ENCODE assay signal across 8 cellular contexts in the genomic region with DNA sequence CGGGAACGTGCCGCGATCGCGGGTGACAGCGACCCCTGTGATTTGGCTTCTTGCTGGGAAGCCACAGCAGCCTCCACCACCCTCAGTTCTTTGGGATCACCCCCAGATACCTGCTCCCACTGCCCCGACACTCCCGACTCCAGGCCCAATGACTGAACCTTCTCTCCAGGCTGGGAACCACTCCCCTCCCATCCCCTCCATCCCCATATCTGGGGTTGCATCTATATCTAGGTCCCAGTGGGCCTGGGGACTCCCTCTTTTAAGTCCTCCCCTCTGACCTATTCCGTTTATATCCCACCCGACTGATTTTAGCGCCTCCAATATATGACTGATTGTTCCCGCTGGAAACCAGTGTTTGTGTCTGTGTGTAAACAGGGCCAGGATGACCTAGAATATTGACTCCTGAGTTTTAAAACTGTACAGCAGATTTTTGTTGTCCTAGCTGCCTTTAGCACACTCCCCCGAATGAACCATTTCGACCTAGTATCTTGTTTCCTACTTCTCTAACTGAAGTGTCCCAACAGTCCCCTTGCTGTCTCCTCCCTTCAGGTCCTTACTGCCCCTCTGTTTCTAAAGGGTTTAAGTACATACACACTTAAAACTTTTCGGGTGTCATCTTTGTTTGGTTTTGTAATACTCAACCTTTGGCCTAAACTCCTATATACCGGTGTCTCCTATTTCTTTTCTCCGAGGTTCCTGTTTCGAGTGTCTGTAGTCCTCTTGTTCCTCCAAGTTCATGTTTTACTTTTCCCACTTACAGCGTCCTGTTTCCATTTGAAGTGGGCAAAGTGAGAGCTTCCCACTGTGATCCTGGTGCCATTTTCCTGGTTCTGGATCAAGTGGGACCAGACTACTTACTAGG. TPM values are rescaled to one million over a fixed set of nuclear protein-coding genes. Genes with fewer than 3 reads are reported as not detected.
DNase-seq lines count a peak whose midpoint lies in the region; ATAC-seq and TF ChIP-seq lines count a peak whose summit lies in the region.

No MANE protein-coding gene starts in this region.

- CTCF ChIA-PET in activated CD4-positive, alpha-beta T cell treated with anti-CD3 and anti-CD28 coated beads for 36 hours (lab: Charles Lee), result interaction anchor here (0.6 to 7.4 kb wide), 19 partner anchors 9 to 837 kb away, joined by 3 to 87 read pairs (median 3); partner anchors contain the start of genes GSDMB, IKZF3, LRRC3C and MIEN1

- H3K9me3 ChIP-seq in WERI-Rb-1 (ENCODE audit: severe bottlenecking) (no peaks in the 10 kb centered on the region), heart left ventricle (no peaks in the 10 kb centered on the region), sigmoid colon (no peaks in the 10 kb centered on the region)

- peak overlapping the region; percentile 94 for H3K4me3 Mint-ChIP-seq in activated CD4-positive, alpha-beta T cell treated with anti-CD3 and anti-CD28 coated beads for 36 hours

- intact Hi-C loops in activated CD4-positive, alpha-beta T cell treated with anti-CD3 and anti-CD28 coated beads for 36 hours (cut with DNase I, micrococcal nuclease), result loop anchor here (2.0 to 10.0 kb wide), 3 partner anchors 295 to 517 kb away; partner anchors contain the start of gene CDK12 (in 1 of the 2)
- intact Hi-C loops in heart left ventricle (cut with DNase I), result loop anchor here in 4 of 10 donors (2.0 to 10.0 kb wide), 6 partner anchors 23 to 359 kb away; partner anchors contain the start of genes LRRC3C (in 1 of the 4), ORMDL3 (in 1 of the 4) and PPP1R1B (in 1 of the 4)
- intact Hi-C loops in sigmoid colon (cut with DNase I), result loop anchor here (2.0 to 5.0 kb wide), 2 partner anchors 53 to 556 kb away; no protein-coding TSS in a partner anchor

- H3K36me3 ChIP-seq in WERI-Rb-1 (peaks cover 40% of the 10 kb centered on the region), heart left ventricle (peaks cover 5 to 33% (median 27%) of the 10 kb centered on the region in 9 donors), sigmoid colon (peaks cover 19 to 24% (median 22%) of the 10 kb centered on the region in 4 donors)

- H3K27ac Mint-ChIP-seq in activated CD4-positive, alpha-beta T cell treated with anti-CD3 and anti-CD28 coated beads for 36 hours, result peak overlapping the region; percentile 90

- POLR2A ChIA-PET in activated CD4-positive, alpha-beta T cell treated with anti-CD3 and anti-CD28 coated beads for 36 hours (lab: Charles Lee), result interaction anchor here (0.6 to 1.2 kb wide), 4 partner anchors 23 to 1153 kb away, joined by 3 to 5 read pairs (median 4); no protein-coding TSS in a partner anchor

- H3K4me3 ChIP-seq in WERI-Rb-1 (ENCODE audit: low read depth, low read length), result peak overlapping the region; percentile 98
- peak overlapping the region; percentile 74 to 100 (median 95) for H3K4me3 ChIP-seq in heart left ventricle
- peak overlapping the region; percentile 79 to 99 (median 89) for H3K4me3 ChIP-seq in sigmoid colon

- H3K4me1 ChIP-seq in heart left ventricle (peaks cover 7 to 34% (median 23%) of the 10 kb centered on the region in 12 donors), sigmoid colon (peaks cover 0 to 40% (median 30%) of the 10 kb centered on the region in 4 donors)

- TF ChIP-seq EP300 in sigmoid colon (IDR thresholded peaks at IDR 0.05), result no peak

- H3K27me3 ChIP-seq in WERI-Rb-1 (ENCODE audit: insufficient read depth, low read depth, severe bottlenecking), result no peaks in the 10 kb centered on the region
- peaks cover 0 to 3% (median 0%) of the 10 kb centered on the region in 9 donors for H3K27me3 ChIP-seq in heart left ventricle
- no peaks in the 10 kb centered on the region for H3K27me3 ChIP-seq in sigmoid colon

- H3K27ac ChIP-seq in WERI-Rb-1 (peak overlapping the region; percentile 94), heart left ventricle (peak overlapping the region; percentile 70 to 99 (median 92)), sigmoid colon (peak overlapping the region; percentile 95 to 98 (median 97))

- TF ChIP-seq CTCF in WERI-Rb-1 (IDR thresholded peaks at IDR 0.05; ENCODE audit: low read depth, low read length), result peak; percentile 27; the same call in 1 of the 2 replicates
- peak in 1 of 12 donors; percentile 18 for TF ChIP-seq CTCF in heart left ventricle (IDR thresholded peaks at IDR 0.05)
- no peak for TF ChIP-seq CTCF in sigmoid colon (IDR thresholded peaks at IDR 0.05)

- 4 to 6% (median 5%) methylated on average over 13 to 20 of the region's 20 CpGs for WGBS in heart left ventricle, 4 donors
- WGBS in sigmoid colon, 2 donors, result 2% methylated on average over 20 of the region's 20 CpGs

- TF ChIP-seq POLR2A in heart left ventricle (IDR thresholded peaks at IDR 0.05) (no peak), sigmoid colon (IDR thresholded peaks at IDR 0.05) (no peak)

- H3K36me3 Mint-ChIP-seq in activated CD4-positive, alpha-beta T cell treated with anti-CD3 and anti-CD28 coated beads for 36 hours (ENCODE audit: low read depth), result peaks cover 30% of the 10 kb centered on the region

- no peaks in the 10 kb centered on the region for H3K9me3 Mint-ChIP-seq in activated CD4-positive, alpha-beta T cell treated with anti-CD3 and anti-CD28 coated beads for 36 hours (ENCODE audit: low read depth)

- no peak for ATAC-seq in activated CD4-positive, alpha-beta T cell treated with anti-CD3 and anti-CD28 coated beads for 36 hours
- ATAC-seq in heart left ventricle (peak in 1 of 4 donors; percentile 4), GM19328 (IDR thresholded peaks at IDR 0.05; ENCODE audit: unreplicated experiment) (no peak), GM18868 (IDR thresholded peaks at IDR 0.05; ENCODE audit: unreplicated experiment) (no peak), HG03025 (IDR thresholded peaks at IDR 0.05; ENCODE audit: low FRiP score, unreplicated experiment) (no peak)

- H3K4me1 Mint-ChIP-seq in activated CD4-positive, alpha-beta T cell treated with anti-CD3 and anti-CD28 coated beads for 36 hours, result peaks cover 31% of the 10 kb centered on the region

- H3K27me3 Mint-ChIP-seq in activated CD4-positive, alpha-beta T cell treated with anti-CD3 and anti-CD28 coated beads for 36 hours, result peaks cover 4% of the 10 kb centered on the region

- no peak for DNase-seq in activated CD4-positive, alpha-beta T cell treated with anti-CD3 and anti-CD28 coated beads for 36 hours
- DNase-seq in activated CD4-positive, alpha-beta T cell treated with anti-CD3 and anti-CD28 coated beads for 1 hour, result no peak
- no peak for DNase-seq in WERI-Rb-1
- no peak for DNase-seq in heart left ventricle
- no peak for DNase-seq in sigmoid colon

RNA-seq across cellular contexts. Expression of gene PSMD3, which starts 0.8 kb away (rescaled TPM):
- total RNA-seq in activated CD4-positive, alpha-beta T cell treated with anti-CD3 and anti-CD28 coated beads for 36 hours, result 100 to 1,000 TPM; 141 to 146 TPM
- 100 to 1,000 TPM in 2 of 9 donors, 10 to 100 TPM in 7; 68.9 to 117 (median 83.3) TPM for total RNA-seq in heart left ventricle
- 100 to 1,000 TPM in 1 of 2 donors, 10 to 100 TPM in 1; 72.6 to 142 TPM for polyA plus RNA-seq in heart left ventricle
- total RNA-seq in sigmoid colon, result 10 to 100 TPM; 53.2 to 71.3 (median 64.2) TPM
- polyA plus RNA-seq in sigmoid colon, result 100 to 1,000 TPM in 1 of 3 donors, 10 to 100 TPM in 2; 57.1 to 112 (median 78.1) TPM

RNA-seq across cellular contexts. Expression of gene GSDMA, which starts 18.6 kb away (rescaled TPM):
- total RNA-seq in activated CD4-positive, alpha-beta T cell treated with anti-CD3 and anti-CD28 coated beads for 36 hours, result 1 to 10 TPM in 1 of 2 experiments, under 1 TPM in 1; 0.98 to 1.1 TPM
- total RNA-seq in heart left ventricle, result 1 to 10 TPM in 2 of 9 donors, under 1 TPM in 5, not detected in 2; 0.35 to 3.7 (median 0.52) TPM
- polyA plus RNA-seq in heart left ventricle, result under 1 TPM in 1 of 2 donors, not detected in 1; 0.08 TPM
- 1 to 10 TPM in 1 of 4 donors, not detected in 3; 1.3 TPM for total RNA-seq in sigmoid colon
- under 1 TPM in 2 of 3 donors, not detected in 1; 0.29 to 0.60 TPM for polyA plus RNA-seq in sigmoid colon

RNA-seq across cellular contexts. Expression of gene CSF3, which starts 33.8 kb away (rescaled TPM):
- total RNA-seq in activated CD4-positive, alpha-beta T cell treated with anti-CD3 and anti-CD28 coated beads for 36 hours, result not detected
- total RNA-seq in heart left ventricle (1 to 10 TPM in 1 of 9 donors, under 1 TPM in 1, not detected in 7; 0.80 to 1.3 TPM), sigmoid colon (10 to 100 TPM in 1 of 4 donors, not detected in 3; 23.3 TPM)
- polyA plus RNA-seq in heart left ventricle (under 1 TPM; 0.14 to 0.46 TPM), sigmoid colon (1 to 10 TPM in 2 of 3 donors, not detected in 1; 1.2 to 3.1 TPM)

RNA-seq across cellular contexts. Expression of gene LRRC3C, which starts 53.9 kb away (rescaled TPM):
- total RNA-seq in activated CD4-positive, alpha-beta T cell treated with anti-CD3 and anti-CD28 coated beads for 36 hours, result not detected
- not detected for total RNA-seq in heart left ventricle
- not detected for polyA plus RNA-seq in heart left ventricle
- total RNA-seq in sigmoid colon, result not detected
- under 1 TPM in 1 of 3 donors, not detected in 2; 0.07 TPM for polyA plus RNA-seq in sigmoid colon

RNA-seq across cellular contexts. Expression of gene ORMDL3, which starts 54.0 kb away (rescaled TPM):
- 10 to 100 TPM; 46.8 to 64.9 TPM for total RNA-seq in activated CD4-positive, alpha-beta T cell treated with anti-CD3 and anti-CD28 coated beads for 36 hours
- total RNA-seq in heart left ventricle (100 to 1,000 TPM in 1 of 9 donors, 10 to 100 TPM in 8; 40.0 to 111 (median 59.2) TPM), sigmoid colon (10 to 100 TPM; 39.8 to 55.7 (median 51.8) TPM)
- polyA plus RNA-seq in heart left ventricle (10 to 100 TPM; 49.9 to 64.0 TPM), sigmoid colon (10 to 100 TPM; 39.0 to 72.9 (median 43.9) TPM)
